ENCODE assay signal across 9 cellular contexts in genomic region chr19:38317104-38317612, GRCh38. TPM values are rescaled to one million over a fixed set of nuclear protein-coding genes. Genes with fewer than 3 reads are reported as not detected.
A peak's percentile ranks its signal among the peaks of the same experiment; 100 is the strongest.
DNase-seq lines count a peak whose midpoint lies in the region; ATAC-seq, FAIRE-seq and TF ChIP-seq lines count a peak whose summit lies in the region.
"Had no signal": no experiment of that assay in that cellular context is flagged by ENCODE, and none has a peak within 500 bp of the region (broad histone marks: within the 10 kb centered on the region; RNA-seq: fewer than 3 reads in every experiment).

No MANE protein-coding gene starts in this region.

- no peaks in the 10 kb centered on the region for H3K27me3 ChIP-seq in SU-DHL-6 (ENCODE audit: low read length)

- no peak overlapping the region for H2AFZ ChIP-seq in SU-DHL-6 (ENCODE audit: low read depth, low read length, severe bottlenecking)

- intact Hi-C loops in activated CD4-positive, alpha-beta T cell treated with anti-CD3 and anti-CD28 coated beads, Interleukin-2, amount 10 ng/mL, durations not matched to agents 24 days and 14 days (cut with micrococcal nuclease) = loop anchor here (2.0 to 5.0 kb wide), 2 partner anchors 52 to 75 kb away; partner anchors contain the start of gene SPINT2
- intact Hi-C loops in dendritic cell treated with granulocyte-macrophage colony-stimulating factor and Interleukin-4, amounts not matched to agents 40 ng/mL and 50 ng/mL, for 4 days (cut with micrococcal nuclease) = loop anchor here (2.0 to 5.0 kb wide), 2 partner anchors 18 to 55 kb away; partner anchors contain the start of genes CATSPERG and SPINT2
- intact Hi-C loops in kidney (cut with DNase I) = no loop called here

- peaks cover 10% of the 10 kb centered on the region for H3K36me3 Mint-ChIP-seq in activated CD4-positive, alpha-beta T cell treated with anti-CD3 and anti-CD28 coated beads, Interleukin-2, amount 10 ng/mL, durations not matched to agents 24 days and 14 days (ENCODE audit: low read depth)
- peaks cover 33% of the 10 kb centered on the region for H3K36me3 Mint-ChIP-seq in dendritic cell treated with granulocyte-macrophage colony-stimulating factor and Interleukin-4, amounts not matched to agents 40 ng/mL and 50 ng/mL, for 4 days (ENCODE audit: low read depth)
- H3K36me3 Mint-ChIP-seq in stimulated activated memory B cell treated with anti-CD40 and anti-IgM and Interleukin-4, amounts not matched to agents 10 μg/mL and 1 μg/mL and 100 μg/mL, for 72 hours = peaks cover 6% of the 10 kb centered on the region

- peaks cover 3% of the 10 kb centered on the region; the same call in 1 of the 2 replicates for H3F3A ChIP-seq in SU-DHL-6 (ENCODE audit: insufficient read depth)

- H3K9me2 ChIP-seq in SU-DHL-6 (replicated peaks; ENCODE audit: insufficient read depth, low read length) = no peaks in the 10 kb centered on the region

- H3K4me1 ChIP-seq in kidney (ENCODE audit: control insufficient read depth in 1 of 2, insufficient read depth in 1 of 2, low read depth in 1 of 2, low read length in 2 of 2) = peaks cover 5 to 19% of the 10 kb centered on the region in 2 donors

- no peaks in the 10 kb centered on the region for H3K9me3 ChIP-seq in SU-DHL-6 (ENCODE audit: insufficient read depth, low read length)
- no peaks in the 10 kb centered on the region for H3K9me3 ChIP-seq in kidney (ENCODE audit: control insufficient read depth in 1 of 2, low read length in 2 of 2)

- no peaks in the 10 kb centered on the region for H3K27me3 Mint-ChIP-seq in activated CD4-positive, alpha-beta T cell treated with anti-CD3 and anti-CD28 coated beads, Interleukin-2, amount 10 ng/mL, durations not matched to agents 24 days and 14 days
- H3K27me3 Mint-ChIP-seq in dendritic cell treated with granulocyte-macrophage colony-stimulating factor and Interleukin-4, amounts not matched to agents 40 ng/mL and 50 ng/mL, for 4 days = no peaks in the 10 kb centered on the region
- H3K27me3 Mint-ChIP-seq in stimulated activated memory B cell treated with anti-CD40 and anti-IgM and Interleukin-4, amounts not matched to agents 10 μg/mL and 1 μg/mL and 100 μg/mL, for 72 hours = no peaks in the 10 kb centered on the region

- no peaks in the 10 kb centered on the region for H4K20me1 ChIP-seq in SU-DHL-6 (ENCODE audit: low read depth, low read length)

- H3K4me3 ChIP-seq in SU-DHL-6 (ENCODE audit: insufficient read depth, low read length, poor library complexity, severe bottlenecking) = no peak overlapping the region
- no peak overlapping the region for H3K4me3 ChIP-seq in kidney (ENCODE audit: low read length in 2 of 2)

- FAIRE-seq in kidney (lab: Jason Lieb, UNC) = no peak

- H3K4me3 Mint-ChIP-seq in activated CD4-positive, alpha-beta T cell treated with anti-CD3 and anti-CD28 coated beads, Interleukin-2, amount 10 ng/mL, durations not matched to agents 24 days and 14 days = peak overlapping the region; percentile 89
- peak overlapping the region; percentile 78 for H3K4me3 Mint-ChIP-seq in dendritic cell treated with granulocyte-macrophage colony-stimulating factor and Interleukin-4, amounts not matched to agents 40 ng/mL and 50 ng/mL, for 4 days
- peak overlapping the region; percentile 81 for H3K4me3 Mint-ChIP-seq in stimulated activated memory B cell treated with anti-CD40 and anti-IgM and Interleukin-4, amounts not matched to agents 10 μg/mL and 1 μg/mL and 100 μg/mL, for 72 hours

- peak overlapping the region; percentile 73 for H3K4me2 ChIP-seq in SU-DHL-6 (ENCODE audit: low read depth, low read length, poor library complexity, severe bottlenecking)

- peak; percentile 85 for DNase-seq in activated CD4-positive, alpha-beta T cell treated with anti-CD3 and anti-CD28 coated beads, Interleukin-2, amount 10 ng/mL, durations not matched to agents 24 days and 14 days
- DNase-seq in activated CD4-positive, alpha-beta T cell treated with anti-CD3 and anti-CD28 coated beads, Interleukin-2, amount 50 U/mL, for 1 hour = no peak
- DNase-seq in kidney = no peak
- DNase-seq: ACHN had no signal

- H3K27ac Mint-ChIP-seq in activated CD4-positive, alpha-beta T cell treated with anti-CD3 and anti-CD28 coated beads, Interleukin-2, amount 10 ng/mL, durations not matched to agents 24 days and 14 days = peak overlapping the region; percentile 91
- H3K27ac Mint-ChIP-seq in dendritic cell treated with granulocyte-macrophage colony-stimulating factor and Interleukin-4, amounts not matched to agents 40 ng/mL and 50 ng/mL, for 4 days = peak overlapping the region; percentile 90
- H3K27ac Mint-ChIP-seq in stimulated activated memory B cell treated with anti-CD40 and anti-IgM and Interleukin-4, amounts not matched to agents 10 μg/mL and 1 μg/mL and 100 μg/mL, for 72 hours = peak overlapping the region; percentile 72

- H3K27ac ChIP-seq in SU-DHL-6 (ENCODE audit: low read depth, low read length) (no peak overlapping the region), kidney (ENCODE audit: low read depth in 2 of 2, low read length in 2 of 2) (no peak overlapping the region)

- H3K79me2 ChIP-seq in SU-DHL-6 (ENCODE audit: insufficient read depth, low read length) = 0 out of 2 replicates have a peak, but pooled peaks cover 8% of the 10 kb centered on the region

- no peaks in the 10 kb centered on the region for H3K9me3 Mint-ChIP-seq in activated CD4-positive, alpha-beta T cell treated with anti-CD3 and anti-CD28 coated beads, Interleukin-2, amount 10 ng/mL, durations not matched to agents 24 days and 14 days
- H3K9me3 Mint-ChIP-seq in dendritic cell treated with granulocyte-macrophage colony-stimulating factor and Interleukin-4, amounts not matched to agents 40 ng/mL and 50 ng/mL, for 4 days = no peaks in the 10 kb centered on the region
- peaks cover 3% of the 10 kb centered on the region for H3K9me3 Mint-ChIP-seq in stimulated activated memory B cell treated with anti-CD40 and anti-IgM and Interleukin-4, amounts not matched to agents 10 μg/mL and 1 μg/mL and 100 μg/mL, for 72 hours

- no peak for ATAC-seq in stimulated activated memory B cell treated with anti-CD40 and anti-IgM and Interleukin-4, amounts not matched to agents 10 μg/mL and 1 μg/mL and 100 μg/mL, for 72 hours
- no peak for ATAC-seq in GM19452 (IDR thresholded peaks at IDR 0.05; ENCODE audit: unreplicated experiment)
- ATAC-seq in HG02759 (IDR thresholded peaks at IDR 0.05; ENCODE audit: unreplicated experiment) = no peak

- H3K36me3 ChIP-seq in SU-DHL-6 (ENCODE audit: low read length) = no peaks in the 10 kb centered on the region
- no peaks in the 10 kb centered on the region for H3K36me3 ChIP-seq in kidney (ENCODE audit: control insufficient read depth in 1 of 2, insufficient read depth in 2 of 2, low read length in 2 of 2)

- no peak for TF ChIP-seq CTCF in SU-DHL-6 (IDR thresholded peaks at IDR 0.05; ENCODE audit: insufficient read depth, low read length, poor library complexity, severe bottlenecking)
- no peak for TF ChIP-seq CTCF in kidney (IDR thresholded peaks at IDR 0.05; ENCODE audit: borderline replicate concordance, extremely low read depth, insufficient read depth)

- peaks cover 58% of the 10 kb centered on the region for H3K4me1 Mint-ChIP-seq in activated CD4-positive, alpha-beta T cell treated with anti-CD3 and anti-CD28 coated beads, Interleukin-2, amount 10 ng/mL, durations not matched to agents 24 days and 14 days
- H3K4me1 Mint-ChIP-seq in dendritic cell treated with granulocyte-macrophage colony-stimulating factor and Interleukin-4, amounts not matched to agents 40 ng/mL and 50 ng/mL, for 4 days (ENCODE audit: low read depth) = peaks cover 79% of the 10 kb centered on the region
- peaks cover 76% of the 10 kb centered on the region for H3K4me1 Mint-ChIP-seq in stimulated activated memory B cell treated with anti-CD40 and anti-IgM and Interleukin-4, amounts not matched to agents 10 μg/mL and 1 μg/mL and 100 μg/mL, for 72 hours

- no peak overlapping the region for H3K9ac ChIP-seq in SU-DHL-6 (ENCODE audit: low read length)
- no peak overlapping the region for H3K9ac ChIP-seq in kidney (ENCODE audit: low read length in 2 of 2)

RNA-seq across cellular contexts. Expression of gene YIF1B, which starts 1.4 kb away (rescaled TPM):
- total RNA-seq in activated CD4-positive, alpha-beta T cell treated with anti-CD3 and anti-CD28 coated beads, Interleukin-2, amount 10 ng/mL, durations not matched to agents 24 days and 14 days = 83.4 and 84.7 TPM in 2 replicates
- total RNA-seq in kidney = 30.3 TPM
- 62.7 TPM for polyA plus RNA-seq in kidney (ENCODE audit: insufficient read depth, low read depth, low replicate concordance)

RNA-seq across cellular contexts. Expression of gene KCNK6, which starts 2.5 kb away (rescaled TPM):
- total RNA-seq in activated CD4-positive, alpha-beta T cell treated with anti-CD3 and anti-CD28 coated beads, Interleukin-2, amount 10 ng/mL, durations not matched to agents 24 days and 14 days = 18.7 and 20.1 TPM in 2 replicates
- total RNA-seq in kidney = 7.2 TPM
- 2.2 TPM for polyA plus RNA-seq in kidney (ENCODE audit: insufficient read depth, low read depth, low replicate concordance)

RNA-seq across cellular contexts. Expression of gene C19orf33, which starts 13.1 kb away (rescaled TPM):
- 0.52 TPM in 1 of 2 replicates, not detected in the other for total RNA-seq in activated CD4-positive, alpha-beta T cell treated with anti-CD3 and anti-CD28 coated beads, Interleukin-2, amount 10 ng/mL, durations not matched to agents 24 days and 14 days
- total RNA-seq in kidney = 43.9 TPM
- polyA plus RNA-seq in kidney (ENCODE audit: insufficient read depth, low read depth, low replicate concordance) = 40.3 TPM

RNA-seq across cellular contexts. Expression of gene CATSPERG, which starts 18.5 kb away (rescaled TPM):
- 3.4 and 3.7 TPM in 2 replicates for total RNA-seq in activated CD4-positive, alpha-beta T cell treated with anti-CD3 and anti-CD28 coated beads, Interleukin-2, amount 10 ng/mL, durations not matched to agents 24 days and 14 days
- 9.6 TPM for total RNA-seq in kidney
- polyA plus RNA-seq in kidney (ENCODE audit: insufficient read depth, low read depth, low replicate concordance) = 6.0 TPM

RNA-seq across cellular contexts. Expression of gene SPINT2, which starts 52.8 kb away (rescaled TPM):
- total RNA-seq in activated CD4-positive, alpha-beta T cell treated with anti-CD3 and anti-CD28 coated beads, Interleukin-2, amount 10 ng/mL, durations not matched to agents 24 days and 14 days = 69.6 and 70.7 TPM in 2 replicates
- total RNA-seq in kidney = 381 TPM
- polyA plus RNA-seq in kidney (ENCODE audit: insufficient read depth, low read depth, low replicate concordance) = 425 TPM

Comparison
In these comparisons a context has a peak if more than half of its experiments do, and no peak if none do; other contexts are left out.
1. RNA of gene C19orf33, which starts 13.1 kb away (total RNA-seq): 43.9 TPM in kidney (single experiment); 0.52 TPM in activated CD4-positive, alpha-beta T cell treated with anti-CD3 and anti-CD28 coated beads, Interleukin-2, amount 10 ng/mL, durations not matched to agents 24 days and 14 days; every median in the first group is over 10 times any median in the second.
2. Peak in every context shown above with its lines, with median percentiles within 50 percentile points of each other: H3K27ac Mint-ChIP-seq and H3K4me3 Mint-ChIP-seq.